In the genomic region with DNA sequence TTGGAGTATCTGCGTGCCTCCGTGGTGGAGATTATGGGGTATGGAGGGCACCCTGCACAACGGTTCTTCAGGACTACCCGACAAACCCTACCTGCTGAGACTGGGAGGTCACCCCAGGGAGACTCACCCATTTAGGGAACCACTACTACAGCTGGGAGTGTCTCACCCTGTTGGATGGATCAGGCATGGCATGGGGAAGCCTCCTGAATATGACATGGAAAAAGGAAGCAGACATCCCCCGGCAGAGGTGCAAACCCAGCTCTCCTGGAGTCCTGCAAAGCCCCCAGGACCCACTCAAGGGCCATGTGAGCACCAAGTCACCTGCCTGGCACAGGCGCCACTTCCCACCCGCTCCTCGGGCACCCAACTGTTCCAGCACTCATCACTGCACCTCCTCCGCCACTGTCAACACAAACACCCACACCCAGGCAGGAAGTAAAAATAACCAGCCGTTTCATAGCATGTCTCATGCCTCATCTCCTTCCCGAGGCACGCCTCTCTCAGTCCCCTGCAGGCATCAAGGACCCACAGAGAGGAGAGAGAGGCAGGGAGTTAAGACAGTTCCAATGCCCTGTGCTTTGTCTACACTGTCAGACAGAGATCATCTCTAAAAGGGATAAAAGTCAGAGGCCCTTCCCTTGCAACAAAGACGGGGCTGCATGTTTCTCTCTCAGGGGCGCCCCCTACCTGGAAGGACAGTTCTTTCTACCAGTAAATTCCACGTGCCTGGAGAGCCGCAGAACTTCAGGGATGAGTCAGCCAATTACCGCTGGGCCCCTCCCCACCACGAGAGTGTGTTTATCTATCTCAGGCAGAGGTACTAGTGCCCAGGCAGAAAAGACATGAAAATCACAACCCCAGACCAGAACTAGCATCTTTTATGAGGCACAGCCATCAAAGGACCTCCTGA, we compare ENCODE assay signal across 8 cellular contexts.
DNase-seq lines count a peak whose midpoint lies in the region; ATAC-seq lines count a peak whose summit lies in the region.

No MANE protein-coding gene starts in this region.

- no peaks in the 10 kb centered on the region for H3K79me1 ChIP-seq in mesenchymal stem cell (replicated peaks; ENCODE audit: low read length, poor library complexity, severe bottlenecking)

- H3K9me3 Mint-ChIP-seq in activated naive CD4-positive, alpha-beta T cell treated with anti-CD3 and anti-CD28 coated beads, Interleukin-2, amount 10 ng/mL, durations not matched to agents 7 days and 5 days = no peaks in the 10 kb centered on the region

- no peak overlapping the region for H3K4me3 ChIP-seq in mesenchymal stem cell (ENCODE audit: insufficient read depth in 1 of 2, low read depth in 1 of 2, low read length in 2 of 2)

- peak overlapping the region in 1 of 2 experiments; percentile 4 for H3K14ac ChIP-seq in mesenchymal stem cell (ENCODE audit: low read length in 2 of 2)

- H2AFZ ChIP-seq in mesenchymal stem cell (ENCODE audit: low read depth, low read length) = no peak overlapping the region

- peak overlapping the region; percentile 59 for H3K27ac Mint-ChIP-seq in activated naive CD4-positive, alpha-beta T cell treated with anti-CD3 and anti-CD28 coated beads, Interleukin-2, amount 10 ng/mL, durations not matched to agents 7 days and 5 days

- peaks cover 11% of the 10 kb centered on the region for H3K4me1 ChIP-seq in mesenchymal stem cell (ENCODE audit: control insufficient read depth, insufficient read depth, low read depth, low read length)

- H2BK15ac ChIP-seq in mesenchymal stem cell (ENCODE audit: low read depth, poor library complexity, severe bottlenecking) = no peak overlapping the region

- no peak overlapping the region for H2BK12ac ChIP-seq in mesenchymal stem cell (ENCODE audit: low read length in 2 of 2)

- H4K91ac ChIP-seq in mesenchymal stem cell (ENCODE audit: low read length) = no peak overlapping the region

- H3K36me3 ChIP-seq in mesenchymal stem cell (ENCODE audit: control insufficient read depth in 1 of 2, insufficient read depth in 2 of 2, low read depth in 1 of 2, low read length in 2 of 2) = no peaks in the 10 kb centered on the region

- H2BK120ac ChIP-seq in mesenchymal stem cell (ENCODE audit: low read depth, low read length) = no peak overlapping the region

- H3K4me2 ChIP-seq in mesenchymal stem cell (ENCODE audit: low read length, poor library complexity, severe bottlenecking) = peak overlapping the region; percentile 17

- no peak overlapping the region for H3K4me3 Mint-ChIP-seq in activated naive CD4-positive, alpha-beta T cell treated with anti-CD3 and anti-CD28 coated beads, Interleukin-2, amount 10 ng/mL, durations not matched to agents 7 days and 5 days

- CTCF ChIA-PET in activated naive CD4-positive, alpha-beta T cell treated with anti-CD3 and anti-CD28 coated beads, Interleukin-2, amount 10 ng/mL, durations not matched to agents 7 days and 5 days (lab: Charles Lee) = interaction anchor here (1.1 kb wide), 1 partner anchor 295 kb away, joined by 3 read pairs; no protein-coding TSS in a partner anchor

- H3K36me3 Mint-ChIP-seq in activated naive CD4-positive, alpha-beta T cell treated with anti-CD3 and anti-CD28 coated beads, Interleukin-2, amount 10 ng/mL, durations not matched to agents 7 days and 5 days = peaks cover 4% of the 10 kb centered on the region

- H3K18ac ChIP-seq in mesenchymal stem cell (ENCODE audit: low read depth in 1 of 2, low read length in 2 of 2) = no peak overlapping the region

- H3K4ac ChIP-seq in mesenchymal stem cell (ENCODE audit: low read depth in 1 of 2, low read length in 2 of 2) = no peak overlapping the region

- H3K27me3 ChIP-seq in mesenchymal stem cell (ENCODE audit: control insufficient read depth in 1 of 2, insufficient read depth in 1 of 2, low read length in 2 of 2) = peaks cover 0 to 3% of the 10 kb centered on the region in 2 experiments

- peaks cover 37% of the 10 kb centered on the region for H3K27me3 Mint-ChIP-seq in activated naive CD4-positive, alpha-beta T cell treated with anti-CD3 and anti-CD28 coated beads, Interleukin-2, amount 10 ng/mL, durations not matched to agents 7 days and 5 days

- H4K8ac ChIP-seq in mesenchymal stem cell (ENCODE audit: low read length) = no peak overlapping the region

- 58% methylated on average over 17 of the region's 18 CpGs for WGBS in mesenchymal stem cell

- peak; percentile 65 for DNase-seq in activated gamma-delta T cell treated with Interleukin-2 at 50 U/mL for 16 hours
- no peak for DNase-seq in activated gamma-delta T cell (lab: John Stamatoyannopoulos, UW)
- DNase-seq in SKM-1 treated with dmso at 0.1 percent for 144 hours (lab: John Stamatoyannopoulos, UW; ENCODE audit: unreplicated experiment) = peak; percentile 65
- peak; percentile 89 for DNase-seq in activated naive CD4-positive, alpha-beta T cell treated with anti-CD3 and anti-CD28 coated beads, Interleukin-2, amount 10 ng/mL, durations not matched to agents 7 days and 5 days
- DNase-seq in mesenchymal stem cell = peak; percentile 32
- DNase-seq in superior temporal gyrus (ENCODE audit: extremely low spot score) = peak; percentile 41
- no peak for DNase-seq in D341Med (ENCODE audit: low spot score)

- no peak overlapping the region for H2BK5ac ChIP-seq in mesenchymal stem cell (ENCODE audit: low read depth, low read length, poor library complexity, severe bottlenecking)

- no peak overlapping the region for H3K27ac ChIP-seq in mesenchymal stem cell (ENCODE audit: low read length, poor library complexity, severe bottlenecking)

- peak; percentile 34 for ATAC-seq in HG03457 (IDR thresholded peaks at IDR 0.05; ENCODE audit: unreplicated experiment)

- H3K9ac ChIP-seq in mesenchymal stem cell (ENCODE audit: low read length) = no peak overlapping the region

- H2AK5ac ChIP-seq in mesenchymal stem cell (ENCODE audit: low read length, severe bottlenecking) = peak overlapping the region; percentile 46

- peaks cover 40% of the 10 kb centered on the region for H3K4me1 Mint-ChIP-seq in activated naive CD4-positive, alpha-beta T cell treated with anti-CD3 and anti-CD28 coated beads, Interleukin-2, amount 10 ng/mL, durations not matched to agents 7 days and 5 days

- H3K9me3 ChIP-seq in mesenchymal stem cell (ENCODE audit: control insufficient read depth, low read length) = no peaks in the 10 kb centered on the region

- H3K23ac ChIP-seq in mesenchymal stem cell (ENCODE audit: low read length in 2 of 2) = no peak overlapping the region

Comparison
In these comparisons a context has a peak if more than half of its experiments do, and no peak if none do; other contexts are left out.
1. DNase-seq: peak in activated gamma-delta T cell treated with Interleukin-2 at 50 U/mL for 16 hours (single experiment), SKM-1 treated with dmso at 0.1 percent for 144 hours (single experiment), activated naive CD4-positive, alpha-beta T cell treated with anti-CD3 and anti-CD28 coated beads, Interleukin-2, amount 10 ng/mL, durations not matched to agents 7 days and 5 days (single experiment), mesenchymal stem cell (single experiment) and superior temporal gyrus (single experiment); none in activated gamma-delta T cell (single experiment) and D341Med (single experiment).